ENCODE assay signal across 28 cellular contexts in the genomic region with DNA sequence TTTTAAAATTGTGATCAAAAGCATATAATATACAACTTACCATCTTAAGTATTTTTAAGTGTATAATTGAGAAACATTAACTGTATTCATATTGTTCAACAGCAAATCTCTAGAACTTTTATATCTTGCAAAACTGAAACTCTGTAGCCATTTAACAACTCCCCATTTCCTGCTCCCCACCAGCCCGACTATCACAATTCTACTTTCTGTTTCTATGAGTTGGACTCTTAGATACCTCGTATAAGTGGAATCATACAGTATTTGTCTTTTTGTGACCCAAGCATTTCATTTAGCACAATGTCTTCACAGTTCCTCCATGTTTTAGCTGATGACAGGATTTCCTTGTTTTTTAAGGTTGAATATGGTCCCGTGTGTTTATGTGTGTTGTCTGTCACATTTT.
DNase-seq lines count a peak whose midpoint lies in the region; ATAC-seq and TF ChIP-seq lines count a peak whose summit lies in the region.
"Had no signal": no experiment of that assay in that cellular context is flagged by ENCODE, and none has a peak within 500 bp of the region (broad histone marks: within the 10 kb centered on the region; RNA-seq: fewer than 3 reads in every experiment).

No MANE protein-coding gene starts in this region.

- H3K27ac ChIP-seq in hepatocyte (no peak overlapping the region), spleen (no peak overlapping the region)
- H3K27ac ChIP-seq: A549, adrenal gland, brain microvascular endothelial cell, lower lobe of right lung, psoas muscle, stomach, tibial nerve had no signal

- peaks cover 14% of the 10 kb centered on the region for H3K9me3 Mint-ChIP-seq in activated CD4-positive, alpha-beta memory T cell treated with anti-CD3 and anti-CD28 coated beads, Interleukin-2, amount 10 ng/mL, durations not matched to agents 7 days and 5 days
- peaks cover 15% of the 10 kb centered on the region for H3K9me3 Mint-ChIP-seq in activated CD4-positive, alpha-beta memory T cell treated with anti-CD3 and anti-CD28 coated beads for 36 hours
- H3K9me3 Mint-ChIP-seq in activated naive CD8-positive, alpha-beta T cell treated with anti-CD3 and anti-CD28 coated beads for 36 hours, result peaks cover 23% of the 10 kb centered on the region
- H3K9me3 Mint-ChIP-seq in stimulated activated effector memory CD8-positive, alpha-beta T cell treated with anti-CD3 and anti-CD28 coated beads, Interleukin-12 subunit alpha, Interleukin-12 subunit beta, amount 100 ng/mL, for 72 hours, result peaks cover 6% of the 10 kb centered on the region

- peak overlapping the region; percentile 3 for H3K4me3 Mint-ChIP-seq in activated CD4-positive, alpha-beta memory T cell treated with anti-CD3 and anti-CD28 coated beads, Interleukin-2, amount 10 ng/mL, durations not matched to agents 7 days and 5 days
- H3K4me3 Mint-ChIP-seq in activated CD4-positive, alpha-beta memory T cell treated with anti-CD3 and anti-CD28 coated beads for 36 hours, result no peak overlapping the region
- H3K4me3 Mint-ChIP-seq in activated naive CD8-positive, alpha-beta T cell treated with anti-CD3 and anti-CD28 coated beads for 36 hours, result no peak overlapping the region
- H3K4me3 Mint-ChIP-seq in stimulated activated effector memory CD8-positive, alpha-beta T cell treated with anti-CD3 and anti-CD28 coated beads, Interleukin-12 subunit alpha, Interleukin-12 subunit beta, amount 100 ng/mL, for 72 hours, result no peak overlapping the region

- H3K36me3 ChIP-seq in hepatocyte (replicated peaks; ENCODE audit: insufficient read depth, low read depth) (no peaks in the 10 kb centered on the region), spleen (peaks cover 0 to 79% (median 39%) of the 10 kb centered on the region in 6 donors)
- H3K36me3 ChIP-seq: brain microvascular endothelial cell, MG63 had no signal

- 92% methylated on average over 3 of the region's 3 CpGs for WGBS in hepatocyte (ENCODE audit: low lambda C conversion rate, missing lambda C conversion rate)
- WGBS in spleen, 5 donors, result 69 to 76% (median 71%) methylated on average over 3 of the region's 3 CpGs

- H3K27me3 ChIP-seq in hepatocyte (no peaks in the 10 kb centered on the region), spleen (replicated peaks in 1 of 7) (no peaks in the 10 kb centered on the region)
- H3K27me3 ChIP-seq: adrenal gland, BE2C, brain microvascular endothelial cell, MG63, stomach, tibial nerve had no signal

- H3K9me2 ChIP-seq in hepatocyte (replicated peaks; ENCODE audit: insufficient read depth), result no peaks in the 10 kb centered on the region

- H2AFZ ChIP-seq in hepatocyte, result no peak overlapping the region

- ATAC-seq in HG03432 (IDR thresholded peaks at IDR 0.05; ENCODE audit: unreplicated experiment) (peak; percentile 58), GM21737 (IDR thresholded peaks at IDR 0.05; ENCODE audit: unreplicated experiment) (no peak)
- ATAC-seq in stimulated activated effector memory CD8-positive, alpha-beta T cell treated with anti-CD3 and anti-CD28 coated beads, Interleukin-12 subunit alpha, Interleukin-12 subunit beta, amount 100 ng/mL, for 72 hours, result peak; percentile 32
- ATAC-seq: A549, esophagus mucosa, HCT116, lower lobe of right lung, psoas muscle had no signal

- intact Hi-C loops in activated CD4-positive, alpha-beta memory T cell treated with anti-CD3 and anti-CD28 coated beads for 36 hours (cut with micrococcal nuclease), result no loop called here
- intact Hi-C loops in spleen (cut with DNase I; ENCODE audit: low total_unique reads), result no loop called here

- peaks cover 85% of the 10 kb centered on the region for H3K36me3 Mint-ChIP-seq in activated CD4-positive, alpha-beta memory T cell treated with anti-CD3 and anti-CD28 coated beads, Interleukin-2, amount 10 ng/mL, durations not matched to agents 7 days and 5 days (ENCODE audit: low read depth)
- peaks cover 69% of the 10 kb centered on the region for H3K36me3 Mint-ChIP-seq in activated CD4-positive, alpha-beta memory T cell treated with anti-CD3 and anti-CD28 coated beads for 36 hours
- H3K36me3 Mint-ChIP-seq in activated naive CD8-positive, alpha-beta T cell treated with anti-CD3 and anti-CD28 coated beads for 36 hours, result peaks cover 74% of the 10 kb centered on the region
- H3K36me3 Mint-ChIP-seq in stimulated activated effector memory CD8-positive, alpha-beta T cell treated with anti-CD3 and anti-CD28 coated beads, Interleukin-12 subunit alpha, Interleukin-12 subunit beta, amount 100 ng/mL, for 72 hours, result peaks cover 91% of the 10 kb centered on the region

- TF ChIP-seq CTCF in hepatocyte (IDR thresholded peaks at IDR 0.05; ENCODE audit: poor library complexity) (no peak), spleen (IDR thresholded peaks at IDR 0.05 in 8 of 11, conservative IDR thresholded peaks at IDR 0.05 in 3 of 11) (no peak)

- H3K4me1 ChIP-seq in hepatocyte (ENCODE audit: insufficient read depth) (no peaks in the 10 kb centered on the region), spleen (no peaks in the 10 kb centered on the region)
- H3K4me1 ChIP-seq: A549, BE2C, lower lobe of right lung, psoas muscle, stomach, tibial nerve had no signal

- DNase-seq in activated CD4-positive, alpha-beta memory T cell treated with anti-CD3 and anti-CD28 coated beads, Interleukin-2, amount 10 ng/mL, durations not matched to agents 7 days and 5 days, result no peak
- DNase-seq in activated CD4-positive, alpha-beta memory T cell treated with anti-CD3 and anti-CD28 coated beads for 36 hours, result no peak
- DNase-seq in activated naive CD8-positive, alpha-beta T cell treated with anti-CD3 and anti-CD28 coated beads for 36 hours, result no peak
- no peak for DNase-seq in stimulated activated effector memory CD8-positive, alpha-beta T cell treated with anti-CD3 and anti-CD28 coated beads, Interleukin-12 subunit alpha, Interleukin-12 subunit beta, amount 100 ng/mL, for 72 hours (ENCODE audit: low spot score in 2 of 2)
- no peak for DNase-seq in hepatocyte (ENCODE audit: low spot score)
- no peak for DNase-seq in spleen
- DNase-seq: activated CD4-positive, alpha-beta T cell treated with anti-CD3 and anti-CD28 coated beads for 4 hours; activated gamma-delta T cell; adrenal gland; BE2C; brain microvascular endothelial cell; effector CD8-positive, alpha-beta T cell; foreskin melanocyte; hippocampal formation; lower lobe of right lung; MG63; NCI-H1694 treated with DMSO at 0.1 percent for 48 hours; NCI-H69; psoas muscle; Right ventricle myocardium superior; stimulated activated CD4-positive, alpha-beta T cell treated with anti-CD3 and anti-CD28 coated beads, Interleukin-2, amount 100 ng/mL, for 48 hours; stomach had no signal

- CTCF ChIA-PET in activated CD4-positive, alpha-beta memory T cell treated with anti-CD3 and anti-CD28 coated beads, Interleukin-2, amount 10 ng/mL, durations not matched to agents 7 days and 5 days (lab: Charles Lee), result interaction anchor here (0.6 to 1.3 kb wide), 2 partner anchors 81 to 102 kb away, joined by 3 to 4 read pairs; no protein-coding TSS in a partner anchor
- CTCF ChIA-PET in activated CD4-positive, alpha-beta memory T cell treated with anti-CD3 and anti-CD28 coated beads for 36 hours (lab: Charles Lee), result no interaction called here

- no peaks in the 10 kb centered on the region for H3K27me3 Mint-ChIP-seq in activated CD4-positive, alpha-beta memory T cell treated with anti-CD3 and anti-CD28 coated beads, Interleukin-2, amount 10 ng/mL, durations not matched to agents 7 days and 5 days
- no peaks in the 10 kb centered on the region for H3K27me3 Mint-ChIP-seq in activated CD4-positive, alpha-beta memory T cell treated with anti-CD3 and anti-CD28 coated beads for 36 hours
- no peaks in the 10 kb centered on the region for H3K27me3 Mint-ChIP-seq in activated naive CD8-positive, alpha-beta T cell treated with anti-CD3 and anti-CD28 coated beads for 36 hours

- peaks cover 13% of the 10 kb centered on the region for H3K4me1 Mint-ChIP-seq in activated CD4-positive, alpha-beta memory T cell treated with anti-CD3 and anti-CD28 coated beads, Interleukin-2, amount 10 ng/mL, durations not matched to agents 7 days and 5 days
- H3K4me1 Mint-ChIP-seq in activated CD4-positive, alpha-beta memory T cell treated with anti-CD3 and anti-CD28 coated beads for 36 hours (ENCODE audit: low read depth), result peaks cover 25% of the 10 kb centered on the region
- peaks cover 28% of the 10 kb centered on the region for H3K4me1 Mint-ChIP-seq in activated naive CD8-positive, alpha-beta T cell treated with anti-CD3 and anti-CD28 coated beads for 36 hours
- peaks cover 13% of the 10 kb centered on the region for H3K4me1 Mint-ChIP-seq in stimulated activated effector memory CD8-positive, alpha-beta T cell treated with anti-CD3 and anti-CD28 coated beads, Interleukin-12 subunit alpha, Interleukin-12 subunit beta, amount 100 ng/mL, for 72 hours

- no peaks in the 10 kb centered on the region for H3K79me2 ChIP-seq in hepatocyte

- H3K27ac Mint-ChIP-seq in activated CD4-positive, alpha-beta memory T cell treated with anti-CD3 and anti-CD28 coated beads, Interleukin-2, amount 10 ng/mL, durations not matched to agents 7 days and 5 days, result no peak overlapping the region
- no peak overlapping the region for H3K27ac Mint-ChIP-seq in activated CD4-positive, alpha-beta memory T cell treated with anti-CD3 and anti-CD28 coated beads for 36 hours
- H3K27ac Mint-ChIP-seq in activated naive CD8-positive, alpha-beta T cell treated with anti-CD3 and anti-CD28 coated beads for 36 hours, result peak overlapping the region; percentile 4
- no peak overlapping the region for H3K27ac Mint-ChIP-seq in stimulated activated effector memory CD8-positive, alpha-beta T cell treated with anti-CD3 and anti-CD28 coated beads, Interleukin-12 subunit alpha, Interleukin-12 subunit beta, amount 100 ng/mL, for 72 hours

- peaks cover 9% of the 10 kb centered on the region for H3K9me3 ChIP-seq in hepatocyte (ENCODE audit: low read depth)
- H3K9me3 ChIP-seq in spleen, result peaks cover 0 to 22% (median 17%) of the 10 kb centered on the region in 8 donors
- H3K9me3 ChIP-seq: BE2C, MG63, psoas muscle had no signal

- no peak for TF ChIP-seq POLR2A in spleen (IDR thresholded peaks at IDR 0.05)

- no peaks in the 10 kb centered on the region for H4K20me1 ChIP-seq in hepatocyte (ENCODE audit: insufficient read depth, poor library complexity, severe bottlenecking)

- POLR2A ChIA-PET in activated CD4-positive, alpha-beta memory T cell treated with anti-CD3 and anti-CD28 coated beads, Interleukin-2, amount 10 ng/mL, durations not matched to agents 7 days and 5 days (lab: Charles Lee), result no interaction called here
- POLR2A ChIA-PET in activated CD4-positive, alpha-beta memory T cell treated with anti-CD3 and anti-CD28 coated beads for 36 hours (lab: Charles Lee), result no interaction called here

- H3K4me2 ChIP-seq in hepatocyte, result no peak overlapping the region
- H3K4me2 ChIP-seq: A549 had no signal

- H3K4me3 ChIP-seq in hepatocyte, result no peak overlapping the region
- H3K4me3 ChIP-seq in spleen, result no peak overlapping the region
- H3K4me3 ChIP-seq: A549, adrenal gland, lower lobe of right lung, MG63, psoas muscle, stomach, tibial nerve had no signal
